In the genomic region with DNA sequence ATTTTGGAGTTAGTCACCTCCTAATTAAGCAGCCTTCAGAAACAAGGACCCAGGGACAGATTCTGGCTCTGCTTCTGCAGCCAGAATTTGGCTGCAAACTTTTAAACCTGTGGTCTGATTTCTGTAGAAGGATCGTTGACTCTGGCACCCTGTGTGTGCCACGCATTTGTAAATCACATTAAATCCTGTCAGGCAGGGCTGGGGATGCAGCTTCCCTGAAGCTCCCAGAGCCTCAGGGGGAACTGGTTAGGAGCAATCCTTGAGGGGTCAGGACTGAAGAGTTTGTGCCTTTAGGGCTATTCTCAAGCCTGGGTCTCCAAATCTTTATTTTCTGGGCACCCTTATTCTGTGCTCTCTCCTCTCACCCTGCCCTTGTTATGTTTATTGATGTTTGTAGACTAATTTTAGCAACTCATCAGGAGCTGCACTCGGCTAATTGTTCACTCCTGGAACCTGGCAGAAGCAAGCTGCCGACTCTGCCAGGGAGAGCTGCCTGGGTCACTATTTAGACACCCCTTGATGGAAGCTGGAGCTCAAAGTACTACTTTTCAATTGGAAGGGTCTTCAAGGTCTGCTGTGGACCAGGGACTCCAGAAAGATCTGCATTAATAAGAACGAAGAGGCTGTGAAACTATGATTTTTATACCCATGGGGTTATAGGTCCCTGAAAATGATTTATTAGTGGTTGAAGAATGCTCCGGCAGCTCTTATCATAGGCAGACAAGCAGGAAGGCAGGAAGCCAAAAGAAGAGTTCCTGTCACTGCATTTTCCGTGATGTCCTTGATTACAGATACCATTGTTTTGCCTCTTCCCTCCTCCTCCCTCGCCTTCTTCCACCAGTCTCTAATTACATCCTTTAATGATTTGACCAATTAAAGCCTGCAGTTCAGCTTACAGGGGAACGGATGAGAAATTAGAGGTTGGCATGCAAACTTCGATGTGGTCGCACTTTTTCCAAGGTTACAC, we compare ENCODE assay signal across 11 cellular contexts. TPM values are rescaled to one million over a fixed set of nuclear protein-coding genes. Genes with fewer than 3 reads are reported as not detected.
DNase-seq lines count a peak whose midpoint lies in the region; ATAC-seq, FAIRE-seq and TF ChIP-seq lines count a peak whose summit lies in the region.
"Had no signal": no experiment of that assay in that cellular context is flagged by ENCODE, and none has a peak within 500 bp of the region (broad histone marks: within the 10 kb centered on the region; RNA-seq: fewer than 3 reads in every experiment).

No MANE protein-coding gene starts in this region.

- peak; percentile 97 for DNase-seq in NCI-H146 treated with DMSO at 0.1 percent for 48 hours (lab: John Stamatoyannopoulos, UW; ENCODE audit: unreplicated experiment)
- DNase-seq in SW480 (ENCODE audit: low spot score), result peak; percentile 18
- no peak for DNase-seq in right lobe of liver
- no peak for DNase-seq in PC-9
- DNase-seq: DND-41 had no signal

- H3K27ac ChIP-seq in right lobe of liver, result no peak overlapping the region
- no peak overlapping the region for H3K27ac ChIP-seq in PC-9
- H3K27ac ChIP-seq: SJSA1 had no signal

- H3K4me1 ChIP-seq in right lobe of liver, result no peaks in the 10 kb centered on the region
- H3K4me1 ChIP-seq in PC-9 (replicated peaks; ENCODE audit: insufficient read depth), result peaks cover 6% of the 10 kb centered on the region
- H3K4me1 ChIP-seq: SJSA1 had no signal

- no peaks in the 10 kb centered on the region for H3K27me3 ChIP-seq in right lobe of liver
- H3K27me3 ChIP-seq in PC-9 (ENCODE audit: insufficient read depth, low read depth), result no peaks in the 10 kb centered on the region
- H3K27me3 ChIP-seq: SJSA1 had no signal

- CTCF ChIA-PET in PC-9 (lab: Charles Lee), result no interaction called here

- ATAC-seq in right lobe of liver, result peak; percentile 45 to 65 (median 47)
- ATAC-seq in HG02852 (IDR thresholded peaks at IDR 0.05; ENCODE audit: unreplicated experiment), result no peak
- no peak for ATAC-seq in GM18858 (IDR thresholded peaks at IDR 0.05; ENCODE audit: unreplicated experiment)
- ATAC-seq in HG02840 (IDR thresholded peaks at IDR 0.05; ENCODE audit: low FRiP score, unreplicated experiment), result no peak

- no peak overlapping the region for H2AFZ ChIP-seq in PC-9

- intact Hi-C loops in right lobe of liver (cut with DNase I), result no loop called here
- intact Hi-C loops in PC-9 (cut with micrococcal nuclease; ENCODE audit: unreplicated experiment), result no loop called here

- H3K79me2 ChIP-seq in PC-9 (ENCODE audit: low read depth), result no peaks in the 10 kb centered on the region

- no peaks in the 10 kb centered on the region for H3K9me3 ChIP-seq in right lobe of liver
- no peaks in the 10 kb centered on the region for H3K9me3 ChIP-seq in PC-9 (ENCODE audit: insufficient read depth, low read depth)
- H3K9me3 ChIP-seq: SJSA1 had no signal

- no peaks in the 10 kb centered on the region for H3F3A ChIP-seq in PC-9 (ENCODE audit: insufficient read depth, low read depth)

- no peaks in the 10 kb centered on the region for H3K36me3 ChIP-seq in right lobe of liver
- H3K36me3 ChIP-seq in PC-9 (ENCODE audit: low read depth), result no peaks in the 10 kb centered on the region
- H3K36me3 ChIP-seq: SJSA1 had no signal

- no peak overlapping the region for H3K4me2 ChIP-seq in PC-9

- TF ChIP-seq POLR2A in right lobe of liver (IDR thresholded peaks at IDR 0.05), result no peak

- H4K20me1 ChIP-seq in PC-9 (ENCODE audit: insufficient read depth), result no peaks in the 10 kb centered on the region

- H3K4me3 ChIP-seq in right lobe of liver (no peak overlapping the region), PC-9 (no peak overlapping the region)
- H3K4me3 ChIP-seq: SJSA1 had no signal

- BruUV-seq in PC-9 (replicated peaks; lab: Mats Ljungman, UMichigan), result no TSS peak

- peak; percentile 60 for FAIRE-seq in G401.6 (lab: Jason Lieb, UNC)

- POLR2A ChIA-PET in PC-9 (lab: Charles Lee; ENCODE audit: unreplicated experiment), result interaction anchor here (0.6 kb wide), 1 partner anchor 140 kb away, joined by 9 read pairs; no protein-coding TSS in a partner anchor

- no peaks in the 10 kb centered on the region for H3K9me2 ChIP-seq in PC-9 (ENCODE audit: insufficient read depth)

- 23% methylated on average over 9 of the region's 11 CpGs for WGBS in right lobe of liver (ENCODE audit: insufficient coverage, low coverage, low lambda C conversion rate, missing lambda C conversion rate)

- TF ChIP-seq CTCF in right lobe of liver (IDR thresholded peaks at IDR 0.05), result no peak
- no peak for TF ChIP-seq CTCF in PC-9 (conservative IDR thresholded peaks at IDR 0.05)

RNA-seq across cellular contexts. Expression of gene NOX3, which starts 6.5 kb away (rescaled TPM):
- total RNA-seq in right lobe of liver (not detected), PC-9 (2021) (not detected in 2 replicates)
- total RNA-seq: pulmonary artery endothelial cell, SJSA1 had no signal

Comparison
In these comparisons a context has a peak if more than half of its experiments do, and no peak if none do; other contexts are left out.
1. DNase-seq: peak in NCI-H146 treated with DMSO at 0.1 percent for 48 hours (single experiment) and SW480 (single experiment); none in right lobe of liver (0 of 3) and PC-9 (0 of 2).
2. ATAC-seq: peak in right lobe of liver (4 of 4); none in HG02852 (single experiment), GM18858 (single experiment) and HG02840 (single experiment).